In genomic region chr10:113000454-113000853, GRCh38 we compare ENCODE assay signal across 1 cellular context.
TF ChIP-seq lines count a peak whose summit lies in the region.

No MANE protein-coding gene starts in this region.

TF ChIP-seq in WTC11, 78 proteins besides CTCF, POLR2A, EP300 and RAD21 (continued from another document):
- TF ChIP-seq PRDM15 (CRISPR knock-in tag; IDR thresholded peaks at IDR 0.05): no peak
- no peak for TF ChIP-seq FOXJ3 (CRISPR knock-in tag; IDR thresholded peaks at IDR 0.05; ENCODE audit: borderline replicate concordance)
- TF ChIP-seq E2F1 (CRISPR knock-in tag; IDR thresholded peaks at IDR 0.05): no peak
